ENCODE assay signal across 13 cellular contexts in the genomic region with DNA sequence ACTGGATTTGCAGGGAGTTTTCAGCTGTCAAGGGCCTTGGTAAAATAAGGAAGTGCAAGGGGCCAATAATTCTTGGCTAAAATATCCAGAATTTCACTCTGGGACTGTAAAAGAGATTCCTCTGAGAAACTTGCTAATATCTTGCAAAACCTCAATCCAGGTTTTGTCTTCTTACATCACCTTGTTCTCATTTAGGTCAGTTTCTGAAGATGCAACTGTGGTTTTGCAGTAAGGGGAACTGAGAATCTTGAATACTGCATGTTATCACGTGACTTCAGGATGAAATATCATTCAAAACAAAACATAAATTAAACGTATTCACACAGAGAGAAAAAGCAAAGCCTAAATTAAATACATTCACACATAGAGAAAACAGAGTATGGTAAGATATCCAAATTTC. TPM values are rescaled to one million over a fixed set of nuclear protein-coding genes. Genes with fewer than 3 reads are reported as not detected.
DNase-seq lines count a peak whose midpoint lies in the region; ATAC-seq and TF ChIP-seq lines count a peak whose summit lies in the region.
"Had no signal": no experiment of that assay in that cellular context is flagged by ENCODE, and none has a peak within 500 bp of the region (broad histone marks: within the 10 kb centered on the region; RNA-seq: fewer than 3 reads in every experiment).

No MANE protein-coding gene starts in this region.

- TF ChIP-seq CTCF in foreskin fibroblast (IDR thresholded peaks at IDR 0.05; ENCODE audit: low read depth, low read length) (no peak), stomach (IDR thresholded peaks at IDR 0.05) (no peak)

- peaks cover 42% of the 10 kb centered on the region for H3K4me1 Mint-ChIP-seq in activated T-helper 1 cell treated with anti-CD3 and anti-CD28 coated beads, Interleukin-12 subunit alpha, Interleukin-12 subunit beta, Interleukin-2, Interleukin-4 antibody, amounts not matched to agents 30 ng/mL and 10 ng/mL and 1 ng/mL, durations not matched to agents 14 hours and 24 hours and 36 hours (ENCODE audit: low read depth)

- H3K4me3 ChIP-seq in HAP-1 (no peak overlapping the region), foreskin fibroblast (ENCODE audit: low read depth in 1 of 2, low read length in 2 of 2) (no peak overlapping the region), stomach (no peak overlapping the region)
- H3K4me3 ChIP-seq: SK-N-MC had no signal

- H3K4me1 ChIP-seq in HAP-1 (no peaks in the 10 kb centered on the region), stomach (peaks cover 0 to 5% (median 2%) of the 10 kb centered on the region in 4 donors)

- no peaks in the 10 kb centered on the region for H3K36me3 ChIP-seq in HAP-1 (replicated peaks)
- H3K36me3 ChIP-seq in stomach, result no peaks in the 10 kb centered on the region

- 53 to 75% (median 70%) methylated on average over 2 of the region's 2 CpGs for WGBS in stomach, 5 donors

- DNase-seq in SKM-1 (lab: John Stamatoyannopoulos, UW; ENCODE audit: unreplicated experiment) (peak; percentile 21), HAP-1 (ENCODE audit: low spot score in 2 of 2) (no peak), foreskin fibroblast (no peak), stomach (no peak)
- no peak for DNase-seq in activated T-helper 1 cell treated with anti-CD3 and anti-CD28 coated beads, Interleukin-12 subunit alpha, Interleukin-12 subunit beta, Interleukin-2, Interleukin-4 antibody, amounts not matched to agents 30 ng/mL and 10 ng/mL and 1 ng/mL, durations not matched to agents 14 hours and 24 hours and 36 hours (ENCODE audit: low spot score)
- DNase-seq: activated CD8-positive, alpha-beta memory T cell treated with anti-CD3 and anti-CD28 coated beads, Interleukin-2, amount 50 U/mL, for 4 hours; foreskin keratinocyte; NCI-H2081 treated with DMSO at 0.1 percent for 48 hours had no signal

- no peaks in the 10 kb centered on the region for H3K9me3 Mint-ChIP-seq in activated T-helper 1 cell treated with anti-CD3 and anti-CD28 coated beads, Interleukin-12 subunit alpha, Interleukin-12 subunit beta, Interleukin-2, Interleukin-4 antibody, amounts not matched to agents 30 ng/mL and 10 ng/mL and 1 ng/mL, durations not matched to agents 14 hours and 24 hours and 36 hours

- no peak for TF ChIP-seq EP300 in stomach (IDR thresholded peaks at IDR 0.05)

- H3K36me3 Mint-ChIP-seq in activated T-helper 1 cell treated with anti-CD3 and anti-CD28 coated beads, Interleukin-12 subunit alpha, Interleukin-12 subunit beta, Interleukin-2, Interleukin-4 antibody, amounts not matched to agents 30 ng/mL and 10 ng/mL and 1 ng/mL, durations not matched to agents 14 hours and 24 hours and 36 hours (ENCODE audit: low read depth), result no peaks in the 10 kb centered on the region

- TF ChIP-seq POLR2A in stomach (IDR thresholded peaks at IDR 0.05), result no peak

- in situ Hi-C loops in HAP-1 (cut with MboI; ENCODE audit: low sequenced_read_pairs), result loop anchor here (10.0 kb wide), 1 partner anchor 839 kb away; no protein-coding TSS in a partner anchor

- no peak overlapping the region for H3K27ac Mint-ChIP-seq in activated T-helper 1 cell treated with anti-CD3 and anti-CD28 coated beads, Interleukin-12 subunit alpha, Interleukin-12 subunit beta, Interleukin-2, Interleukin-4 antibody, amounts not matched to agents 30 ng/mL and 10 ng/mL and 1 ng/mL, durations not matched to agents 14 hours and 24 hours and 36 hours

- H3K27me3 Mint-ChIP-seq in activated T-helper 1 cell treated with anti-CD3 and anti-CD28 coated beads, Interleukin-12 subunit alpha, Interleukin-12 subunit beta, Interleukin-2, Interleukin-4 antibody, amounts not matched to agents 30 ng/mL and 10 ng/mL and 1 ng/mL, durations not matched to agents 14 hours and 24 hours and 36 hours (ENCODE audit: insufficient read depth), result no peaks in the 10 kb centered on the region

- no peak overlapping the region for H3K4me3 Mint-ChIP-seq in activated T-helper 1 cell treated with anti-CD3 and anti-CD28 coated beads, Interleukin-12 subunit alpha, Interleukin-12 subunit beta, Interleukin-2, Interleukin-4 antibody, amounts not matched to agents 30 ng/mL and 10 ng/mL and 1 ng/mL, durations not matched to agents 14 hours and 24 hours and 36 hours

- H3K27ac ChIP-seq in stomach, result no peak overlapping the region
- H3K27ac ChIP-seq: foreskin keratinocyte, SK-N-MC had no signal

- intact Hi-C loops in stomach (cut with DNase I; ENCODE audit: low total_unique reads), result loop anchor here (10.0 kb wide), 1 partner anchor 839 kb away; no protein-coding TSS in a partner anchor
- intact Hi-C loops in activated T-helper 1 cell treated with anti-CD3 and anti-CD28 coated beads, Interleukin-12 subunit alpha, Interleukin-12 subunit beta, Interleukin-2, Interleukin-4 antibody, amounts not matched to agents 30 ng/mL and 10 ng/mL and 1 ng/mL, durations not matched to agents 14 hours and 24 hours and 36 hours (cut with micrococcal nuclease), result no loop called here

- H3K9me3 ChIP-seq in HAP-1 (0 out of 2 replicates have a peak, but pooled peaks cover 2% of the 10 kb centered on the region), stomach (no peaks in the 10 kb centered on the region)

- H3K27me3 ChIP-seq in HAP-1 (ENCODE audit: low read depth), result no peaks in the 10 kb centered on the region
- H3K27me3 ChIP-seq in stomach, result no peaks in the 10 kb centered on the region
- H3K27me3 ChIP-seq: foreskin keratinocyte had no signal

- peak; percentile 73 for ATAC-seq in GM18511 (IDR thresholded peaks at IDR 0.05; ENCODE audit: unreplicated experiment)
- peak; percentile 61 for ATAC-seq in GM21390 (IDR thresholded peaks at IDR 0.05; ENCODE audit: unreplicated experiment)
- ATAC-seq in HG03097 (IDR thresholded peaks at IDR 0.05; ENCODE audit: low FRiP score, unreplicated experiment), result peak; percentile 39
- ATAC-seq: foreskin keratinocyte, HCT116 had no signal

RNA-seq across cellular contexts. Expression of a gene that starts 35.0 kb away (rescaled TPM):
- 10 to 100 TPM in 4 of 5 donors, 1 to 10 TPM in 1; 6.4 to 67.9 (median 38.8) TPM for total RNA-seq in stomach
- 1 to 10 TPM; 3.2 to 3.8 (median 3.2) TPM for polyA plus RNA-seq in stomach
- 20.9 and 22.3 TPM in 2 replicates for total RNA-seq in activated T-helper 1 cell treated with anti-CD3 and anti-CD28 coated beads, Interleukin-12 subunit alpha, Interleukin-12 subunit beta, Interleukin-2, Interleukin-4 antibody, amounts not matched to agents 30 ng/mL and 10 ng/mL and 1 ng/mL, durations not matched to agents 14 hours and 24 hours and 36 hours
